ENCODE assay signal across 8 cellular contexts in the genomic region with DNA sequence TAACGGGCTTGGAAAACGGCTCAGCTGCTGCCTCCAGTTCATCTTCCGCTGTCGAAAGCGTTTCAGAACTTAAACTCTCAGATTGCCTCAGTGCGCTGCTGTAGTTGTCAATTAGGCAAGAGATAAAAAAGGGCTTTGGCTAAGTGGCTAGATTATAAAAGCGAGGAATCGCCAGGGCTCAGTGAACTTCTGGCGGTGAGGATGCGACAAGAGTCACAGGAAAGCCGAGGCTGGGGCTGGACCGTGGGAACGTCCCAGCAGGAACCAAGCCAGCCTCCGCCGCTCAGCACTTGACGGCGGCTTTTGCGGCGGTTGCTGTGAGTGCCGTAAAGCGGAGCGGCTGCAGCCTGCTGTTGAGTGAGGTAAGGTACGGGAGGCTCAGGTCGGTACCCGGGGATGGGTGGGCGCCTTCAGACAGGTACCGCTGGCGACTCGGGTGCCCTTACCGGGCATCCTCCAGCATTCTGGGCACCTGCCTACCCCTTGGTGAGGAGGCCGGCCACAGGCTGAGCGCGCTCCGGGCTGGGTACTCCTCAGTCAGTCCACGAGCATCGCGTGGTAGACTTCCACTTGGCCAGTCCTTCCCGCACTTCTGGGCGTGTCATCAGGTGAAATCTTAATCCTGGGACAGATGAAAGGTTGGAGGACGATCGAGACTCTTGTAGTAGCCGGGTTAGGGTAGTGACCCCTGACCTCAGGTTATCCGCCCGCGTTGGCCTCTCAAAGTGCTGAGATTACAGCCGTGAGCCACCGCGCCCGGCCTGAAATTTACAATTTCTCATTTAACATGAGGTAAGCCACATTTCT. TPM values are rescaled to one million over a fixed set of nuclear protein-coding genes. Genes with fewer than 3 reads are reported as not detected.
DNase-seq lines count a peak whose midpoint lies in the region; ATAC-seq and TF ChIP-seq lines count a peak whose summit lies in the region.

A gene (plus strand): TSS at position 328 of the 807 bp plus-strand sequence. CDS start 16,902 bp downstream, outside the sequence.

- H3K4me3 ChIP-seq in HUES48 (ENCODE audit: low read depth, low read length) (peak within 1 kb of the TSS; percentile 94), epithelial cell of proximal tubule (ENCODE audit: low read depth, low read length) (peak within 1 kb of the TSS; percentile 87), mucosa of rectum (ENCODE audit: low read length in 2 of 2) (peak within 1 kb of the TSS; percentile 95 to 97)

- H3K27me3 ChIP-seq in HUES48 (ENCODE audit: control insufficient read depth, insufficient read depth, low read length), result peaks cover 5% of the 10 kb centered on the region; the same call in 1 of the 2 replicates
- H3K27me3 ChIP-seq in mucosa of rectum (ENCODE audit: control insufficient read depth in 2 of 2, insufficient read depth in 2 of 2, low read length in 2 of 2), result no peaks in the 10 kb centered on the region

- no peak for TF ChIP-seq CTCF in epithelial cell of proximal tubule (conservative IDR thresholded peaks at IDR 0.05; ENCODE audit: low read depth, low read length)

- DNase-seq in DMS 273 (lab: John Stamatoyannopoulos, UW; ENCODE audit: unreplicated experiment) (peak; percentile 93), OCI-M1 (lab: John Stamatoyannopoulos, UW) (peak; percentile 86), activated T-cell treated with anti-CD3 and anti-CD28 coated beads for 24 hours (ENCODE audit: low read depth) (peak; percentile 78), epithelial cell of proximal tubule (ENCODE audit: low read depth) (peak; percentile 22)
- peak; percentile 86 for DNase-seq in stimulated activated CD8-positive, alpha-beta memory T cell treated with anti-CD3 and anti-CD28 coated beads, Interleukin-4, amount 100 ng/mL, for 48 hours

- H3K4me1 ChIP-seq in HUES48 (ENCODE audit: control insufficient read depth, insufficient read depth, low read length) (0 out of 2 replicates have a peak, but pooled peaks cover 6% of the 10 kb centered on the region), mucosa of rectum (ENCODE audit: control insufficient read depth in 2 of 2, insufficient read depth in 2 of 2, low read length in 2 of 2) (peaks cover 5 to 7% of the 10 kb centered on the region in 2 donors)

- H3K9ac ChIP-seq in HUES48 (ENCODE audit: low read depth, low read length) (peak within 1 kb of the TSS; percentile 54; the same call in 1 of the 2 replicates), mucosa of rectum (ENCODE audit: low read depth in 1 of 2, low read length in 2 of 2) (peak within 1 kb of the TSS; percentile 79 to 81)

- H3K9me3 ChIP-seq in HUES48 (ENCODE audit: control insufficient read depth, insufficient read depth, low read length), result peaks cover 21% of the 10 kb centered on the region
- peaks cover 2 to 3% of the 10 kb centered on the region in 2 donors for H3K9me3 ChIP-seq in mucosa of rectum (ENCODE audit: control insufficient read depth in 2 of 2, low read length in 2 of 2)

- H3K27ac ChIP-seq in HUES48 (ENCODE audit: low read depth, low read length) (peak within 1 kb of the TSS; percentile 69), mucosa of rectum (ENCODE audit: low read depth in 2 of 2, low read length in 2 of 2) (peak within 1 kb of the TSS; percentile 25 to 52)

- peak; percentile 97 for ATAC-seq in GM21423 (IDR thresholded peaks at IDR 0.05; ENCODE audit: unreplicated experiment)

- H3K36me3 ChIP-seq in HUES48 (ENCODE audit: control insufficient read depth, insufficient read depth, low read length) (no peaks in the 10 kb centered on the region), mucosa of rectum (ENCODE audit: control insufficient read depth in 2 of 2, insufficient read depth in 2 of 2, low read length in 2 of 2) (no peaks in the 10 kb centered on the region)

RNA-seq across cellular contexts. Expression of the gene that starts here (rescaled TPM):
- 10.8 and 19.5 TPM in 2 replicates for total RNA-seq in epithelial cell of proximal tubule

Comparison
In these comparisons a context has a peak if more than half of its experiments do, and no peak if none do; other contexts are left out.
1. Peak in every context shown above with its lines: DNase-seq, ATAC-seq, H3K4me3 ChIP-seq and H3K27ac ChIP-seq.
2. DNase-seq: peak in every context shown above with its lines; median percentile 93 in DMS 273; 86 in OCI-M1; 86 in stimulated activated CD8-positive, alpha-beta memory T cell treated with anti-CD3 and anti-CD28 coated beads, Interleukin-4, amount 100 ng/mL, for 48 hours; 78 in activated T-cell treated with anti-CD3 and anti-CD28 coated beads for 24 hours; 22 in epithelial cell of proximal tubule.